Comparison of ENCODE assay signal across 1 cellular context in the genomic region with DNA sequence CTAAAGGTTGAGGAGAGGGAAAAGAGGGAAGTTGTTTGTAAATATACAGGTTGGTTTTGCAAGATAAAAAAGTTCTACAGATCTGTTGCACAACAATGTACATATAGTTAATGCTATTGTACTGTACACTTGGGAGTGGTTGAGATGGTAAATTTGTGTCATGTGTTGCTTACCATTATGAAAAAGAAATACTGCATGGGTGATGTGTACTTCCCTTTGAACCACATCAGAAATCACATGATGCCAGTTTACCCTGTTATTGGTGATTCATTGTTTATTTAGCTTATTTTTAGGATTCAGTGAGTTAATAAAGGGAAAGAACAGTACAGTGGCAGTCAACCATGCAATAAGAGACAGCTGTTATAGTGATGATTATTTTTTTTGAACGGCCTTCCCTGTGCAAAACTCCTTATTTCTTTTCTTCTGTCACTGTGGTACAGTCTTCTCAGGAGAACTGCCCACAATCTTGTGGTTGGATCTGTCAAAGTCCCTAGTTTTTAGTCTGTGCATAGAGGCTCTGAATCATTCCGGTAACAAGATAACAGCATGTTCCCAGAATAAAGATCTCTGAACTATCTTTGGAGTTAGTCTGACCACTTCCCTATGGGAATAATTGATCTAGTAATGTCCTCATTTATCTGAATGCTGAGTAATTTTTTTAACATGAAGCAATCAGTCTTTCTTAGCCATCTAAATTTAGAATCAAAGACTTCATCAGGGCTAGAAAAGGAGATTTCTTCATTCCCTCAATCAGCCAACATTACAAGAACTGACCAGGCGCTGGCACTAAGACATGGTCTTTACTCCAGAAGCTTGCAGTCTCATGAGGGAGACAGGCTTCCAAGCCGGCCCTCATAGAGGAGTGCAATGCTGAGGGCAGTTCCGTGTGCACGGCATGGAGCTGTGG.
TF ChIP-seq lines count a peak whose summit lies in the region.

No MANE protein-coding gene starts in this region.

TF ChIP-seq in SK-N-SH, 30 proteins besides CTCF, POLR2A, EP300 and RAD21 (continued from another document):
- TF ChIP-seq, protein P1, sequence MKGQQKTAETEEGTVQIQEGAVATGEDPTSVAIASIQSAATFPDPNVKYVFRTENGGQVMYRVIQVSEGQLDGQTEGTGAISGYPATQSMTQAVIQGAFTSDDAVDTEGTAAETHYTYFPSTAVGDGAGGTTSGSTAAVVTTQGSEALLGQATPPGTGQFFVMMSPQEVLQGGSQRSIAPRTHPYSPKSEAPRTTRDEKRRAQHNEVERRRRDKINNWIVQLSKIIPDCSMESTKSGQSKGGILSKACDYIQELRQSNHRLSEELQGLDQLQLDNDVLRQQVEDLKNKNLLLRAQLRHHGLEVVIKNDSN (IDR thresholded peaks at IDR 0.05; ENCODE audit: borderline replicate concordance, low read depth), result peak; percentile 79; the same call in 1 of the 2 replicates
